Comparison of ENCODE assay signal across 19 cellular contexts in genomic region chr21:26756491-26757159, GRCh38.
DNase-seq lines count a peak whose midpoint lies in the region; TF ChIP-seq lines count a peak whose summit lies in the region.
"Had no signal": no experiment of that assay in that cellular context is flagged by ENCODE, and none has a peak within 500 bp of the region (broad histone marks: within the 10 kb centered on the region; RNA-seq: fewer than 3 reads in every experiment).

No MANE protein-coding gene starts in this region.

- in situ Hi-C loops in mammary epithelial cell (cut with MboI; ENCODE audit: low sequenced_read_pairs in 2 of 2): no loop called here
- in situ Hi-C loops in astrocyte of the spinal cord (cut with HindIII; ENCODE audit: low sequenced_read_pairs): no loop called here

- no peaks in the 10 kb centered on the region for H3K79me2 ChIP-seq in mammary epithelial cell (ENCODE audit: insufficient read depth, low read length)
- H3K79me2 ChIP-seq: hepatocyte had no signal

- no peaks in the 10 kb centered on the region for H4K20me1 ChIP-seq in mammary epithelial cell (ENCODE audit: insufficient read depth, low read length)

- DNase-seq in mammary epithelial cell (peak; percentile 27), MCF 10A (ENCODE audit: unreplicated experiment) (no peak), astrocyte of the spinal cord (ENCODE audit: low read depth, low spot score) (peak; percentile 73), kidney glomerular epithelial cell (lab: John Stamatoyannopoulos, UW) (peak; percentile 99), NCI-H774 (lab: John Stamatoyannopoulos, UW) (no peak), ovary (no peak), T-helper 2 cell (no peak), DMS 273 (lab: John Stamatoyannopoulos, UW; ENCODE audit: unreplicated experiment) (no peak)
- DNase-seq: activated CD8-positive, alpha-beta memory T cell treated with anti-CD3 and anti-CD28 coated beads, Interleukin-2, amount 50 U/mL, for 4 hours; activated gamma-delta T cell treated with Interleukin-2 at 50 U/mL for 16 hours; aorta; CD8-positive, alpha-beta T cell; kidney; SIG-M5; thyroid gland had no signal

- no TSS peak for BruUV-seq in mammary epithelial cell (replicated peaks; lab: Mats Ljungman, UMichigan)
- no TSS peak for BruUV-seq in MCF 10A (replicated peaks; lab: Mats Ljungman, UMichigan)

- H3K36me3 ChIP-seq in mammary epithelial cell (ENCODE audit: insufficient read depth, low read length) (no peaks in the 10 kb centered on the region), ovary (no peaks in the 10 kb centered on the region)
- H3K36me3 ChIP-seq: HAP-1, thyroid gland had no signal

- H3K36me3 Mint-ChIP-seq in MCF 10A (ENCODE audit: insufficient read depth, unreplicated experiment): no peaks in the 10 kb centered on the region
- H3K36me3 Mint-ChIP-seq: CD8-positive, alpha-beta T cell had no signal

- H3K27me3 ChIP-seq in mammary epithelial cell (ENCODE audit: insufficient read depth, low read length): no peaks in the 10 kb centered on the region
- H3K27me3 ChIP-seq in ovary: no peaks in the 10 kb centered on the region
- H3K27me3 ChIP-seq: hepatocyte, thyroid gland had no signal

- TF ChIP-seq CTCF in mammary epithelial cell (conservative IDR thresholded peaks at IDR 0.05 in 1 of 2, IDR thresholded peaks at IDR 0.05 in 1 of 2; ENCODE audit: extremely low read depth in 1 of 2, insufficient read depth in 1 of 2, low read depth in 1 of 2, low read length in 2 of 2): no peak
- no peak for TF ChIP-seq CTCF in MCF 10A (IDR thresholded peaks at IDR 0.05; ENCODE audit: unreplicated experiment)
- TF ChIP-seq CTCF in astrocyte of the spinal cord (IDR thresholded peaks at IDR 0.05; ENCODE audit: low read depth, low read length): no peak
- no peak for TF ChIP-seq CTCF in ovary (IDR thresholded peaks at IDR 0.05)

- WGBS in mammary epithelial cell (ENCODE audit: low coverage, missing lambda C conversion rate): 83% methylated on average over 3 of the region's 3 CpGs
- 85 to 87% (median 86%) methylated on average over 3 of the region's 3 CpGs for WGBS in ovary, 3 donors

- no peak overlapping the region for H3K9ac ChIP-seq in mammary epithelial cell (ENCODE audit: insufficient read depth, low read length)

- no peaks in the 10 kb centered on the region for H3K9me3 Mint-ChIP-seq in MCF 10A (ENCODE audit: unreplicated experiment)
- H3K9me3 Mint-ChIP-seq: CD8-positive, alpha-beta T cell had no signal

- no peak for TF ChIP-seq POLR2A in ovary (IDR thresholded peaks at IDR 0.05)

- POLR2A ChIA-PET in MCF 10A (lab: Yijun Ruan, JAX): no interaction called here

- no peak for TF ChIP-seq EP300 in ovary (IDR thresholded peaks at IDR 0.05)

- H3K4me1 Mint-ChIP-seq in MCF 10A (ENCODE audit: insufficient read depth, unreplicated experiment): peaks cover 8% of the 10 kb centered on the region

- no peak overlapping the region for H3K4me2 ChIP-seq in mammary epithelial cell (ENCODE audit: insufficient read depth, low read depth, low read length)
- H3K4me2 ChIP-seq: hepatocyte, smooth muscle cell had no signal

- CTCF ChIA-PET in mammary epithelial cell (lab: Charles Lee; ENCODE audit: low non-redundant PET): no interaction called here
- CTCF ChIA-PET in MCF 10A (lab: Yijun Ruan, JAX): interaction anchor here (1.2 kb wide), 1 partner anchor 88 kb away, joined by 4 read pairs; no protein-coding TSS in a partner anchor

- no peaks in the 10 kb centered on the region for H3K27me3 Mint-ChIP-seq in MCF 10A (ENCODE audit: insufficient read depth, unreplicated experiment)

- H3K4me1 ChIP-seq in mammary epithelial cell (ENCODE audit: insufficient read depth, low read length): no peaks in the 10 kb centered on the region
- H3K4me1 ChIP-seq in ovary (ENCODE audit: insufficient read depth): no peaks in the 10 kb centered on the region
- H3K4me1 ChIP-seq: HAP-1, thyroid gland had no signal

- dilution Hi-C loops in mammary epithelial cell (cut with HindIII; ENCODE audit: low sequenced_read_pairs): loop anchor here (5.0 kb wide), 1 partner anchor 51 kb away; no protein-coding TSS in a partner anchor

- intact Hi-C loops in mammary epithelial cell (cut with micrococcal nuclease): no loop called here
- intact Hi-C loops in MCF 10A (cut with micrococcal nuclease): no loop called here
- intact Hi-C loops in ovary (cut with DNase I): no loop called here

- H3K4me3 ChIP-seq in mammary epithelial cell (replicated peaks in 1 of 3; ENCODE audit: insufficient read depth in 1 of 3, low read depth in 2 of 3, low read length in 3 of 3) (no peak overlapping the region), astrocyte of the spinal cord (ENCODE audit: low read depth, low read length) (no peak overlapping the region), ovary (no peak overlapping the region)
- H3K4me3 ChIP-seq: HAP-1, hepatocyte, smooth muscle cell, thyroid gland had no signal

- H2AFZ ChIP-seq in mammary epithelial cell (ENCODE audit: low read depth, low read length): no peak overlapping the region
- H2AFZ ChIP-seq: hepatocyte had no signal

- H3K27ac ChIP-seq in mammary epithelial cell (ENCODE audit: insufficient read depth, low read depth, low read length) (no peak overlapping the region), ovary (no peak overlapping the region)
- H3K27ac ChIP-seq: 22Rv1, hepatocyte, thyroid gland had no signal

- H3K9me3 ChIP-seq in mammary epithelial cell (replicated peaks; ENCODE audit: insufficient read depth, low read length) (no peaks in the 10 kb centered on the region), ovary (no peaks in the 10 kb centered on the region)
- H3K9me3 ChIP-seq: HAP-1, thyroid gland had no signal

- no peak overlapping the region for H3K27ac Mint-ChIP-seq in MCF 10A (ENCODE audit: low read depth, unreplicated experiment)
- H3K27ac Mint-ChIP-seq: CD8-positive, alpha-beta T cell had no signal

- H3K4me3 Mint-ChIP-seq in MCF 10A (ENCODE audit: unreplicated experiment): no peak overlapping the region
- H3K4me3 Mint-ChIP-seq: CD8-positive, alpha-beta T cell had no signal

Comparison
In these comparisons a context has a peak if more than half of its experiments do, and no peak if none do; other contexts are left out.
1. DNase-seq: peak in mammary epithelial cell (single experiment), astrocyte of the spinal cord (single experiment) and kidney glomerular epithelial cell (single experiment); none in MCF 10A (single experiment), NCI-H774 (single experiment), ovary (0 of 5), T-helper 2 cell (0 of 5) and DMS 273 (single experiment).